1 cellular context compared by ENCODE assay signal in the genomic region with DNA sequence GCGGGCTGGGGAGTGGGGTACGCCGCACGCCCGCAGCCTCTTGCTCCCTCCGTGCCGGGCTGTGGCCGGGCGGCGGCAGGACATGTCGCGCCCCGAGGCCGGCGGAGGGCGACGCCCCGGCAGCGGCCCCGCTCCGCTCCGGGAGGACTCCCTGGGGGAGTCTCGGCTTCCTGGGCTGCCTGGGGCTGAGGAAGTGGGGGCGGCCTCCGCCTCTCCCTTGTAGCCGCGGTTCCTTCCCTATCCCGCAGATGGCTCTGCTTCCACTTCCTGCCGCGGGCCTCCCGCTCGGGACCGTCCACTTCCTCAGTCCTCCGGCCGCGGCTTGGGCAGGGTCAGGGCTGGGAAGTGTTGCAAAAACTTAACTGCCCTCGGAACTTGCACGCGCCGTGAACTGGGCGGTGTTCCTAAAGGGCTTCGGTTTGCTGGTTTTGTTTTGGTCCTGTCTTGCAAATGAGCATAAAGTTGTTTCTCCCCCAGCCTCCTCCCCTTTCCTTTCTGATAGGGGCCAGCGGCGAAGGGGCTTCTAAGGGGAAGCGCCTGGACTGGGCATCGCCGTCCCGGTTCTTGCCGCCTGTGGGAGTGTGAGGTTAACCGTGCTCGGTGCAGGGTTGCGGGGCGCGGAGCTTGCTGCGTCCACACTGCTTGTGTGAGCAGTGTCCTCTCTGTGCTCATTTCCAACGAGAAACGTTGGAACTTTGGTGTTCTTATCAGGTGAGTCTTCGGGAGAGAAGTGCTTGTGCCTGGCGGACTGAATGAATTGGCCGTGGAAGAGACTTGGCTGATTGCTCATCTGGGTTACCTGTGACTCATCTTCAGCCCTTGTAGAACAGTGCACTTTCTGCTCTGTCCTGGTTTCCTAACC.
TF ChIP-seq lines count a peak whose summit lies in the region.

No MANE protein-coding gene starts in this region.

TF ChIP-seq in HepG2, 621 proteins besides CTCF, POLR2A, EP300 and RAD21 (continued from another document and continues in another):
- TF ChIP-seq, protein P1, sequence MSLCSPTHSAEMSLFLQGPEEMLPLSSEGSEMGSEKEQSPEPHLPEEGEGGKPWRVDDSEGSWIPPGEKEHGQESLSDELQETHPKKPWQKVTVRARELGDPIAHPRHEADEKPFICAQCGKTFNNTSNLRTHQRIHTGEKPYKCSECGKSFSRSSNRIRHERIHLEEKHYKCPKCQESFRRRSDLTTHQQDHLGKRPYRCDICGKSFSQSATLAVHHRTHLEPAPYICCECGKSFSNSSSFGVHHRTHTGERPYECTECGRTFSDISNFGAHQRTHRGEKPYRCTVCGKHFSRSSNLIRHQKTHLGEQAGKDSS (CRISPR knock-in tag; IDR thresholded peaks at IDR 0.05; ENCODE audit: borderline replicate concordance, low read depth), result peak; percentile 78; the same call in 1 of the 2 replicates
- peak; percentile 87 for TF ChIP-seq ZNF788 (CRISPR knock-in tag; IDR thresholded peaks at IDR 0.05; ENCODE audit: borderline replicate concordance)
- TF ChIP-seq SYNCRIP (IDR thresholded peaks at IDR 0.05; ENCODE audit: insufficient read depth, low read depth, low read length), result no peak
- TF ChIP-seq, protein P2, sequence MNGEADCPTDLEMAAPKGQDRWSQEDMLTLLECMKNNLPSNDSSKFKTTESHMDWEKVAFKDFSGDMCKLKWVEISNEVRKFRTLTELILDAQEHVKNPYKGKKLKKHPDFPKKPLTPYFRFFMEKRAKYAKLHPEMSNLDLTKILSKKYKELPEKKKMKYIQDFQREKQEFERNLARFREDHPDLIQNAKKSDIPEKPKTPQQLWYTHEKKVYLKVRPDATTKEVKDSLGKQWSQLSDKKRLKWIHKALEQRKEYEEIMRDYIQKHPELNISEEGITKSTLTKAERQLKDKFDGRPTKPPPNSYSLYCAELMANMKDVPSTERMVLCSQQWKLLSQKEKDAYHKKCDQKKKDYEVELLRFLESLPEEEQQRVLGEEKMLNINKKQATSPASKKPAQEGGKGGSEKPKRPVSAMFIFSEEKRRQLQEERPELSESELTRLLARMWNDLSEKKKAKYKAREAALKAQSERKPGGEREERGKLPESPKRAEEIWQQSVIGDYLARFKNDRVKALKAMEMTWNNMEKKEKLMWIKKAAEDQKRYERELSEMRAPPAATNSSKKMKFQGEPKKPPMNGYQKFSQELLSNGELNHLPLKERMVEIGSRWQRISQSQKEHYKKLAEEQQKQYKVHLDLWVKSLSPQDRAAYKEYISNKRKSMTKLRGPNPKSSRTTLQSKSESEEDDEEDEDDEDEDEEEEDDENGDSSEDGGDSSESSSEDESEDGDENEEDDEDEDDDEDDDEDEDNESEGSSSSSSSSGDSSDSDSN (CRISPR knock-in tag; IDR thresholded peaks at IDR 0.05), result peak; percentile 91
- no peak for TF ChIP-seq MBD4 (IDR thresholded peaks at IDR 0.05; ENCODE audit: borderline replicate concordance, low read length)
- peak; percentile 62 for TF ChIP-seq GABPA (IDR thresholded peaks at IDR 0.05; ENCODE audit: low read depth, low read length)
- TF ChIP-seq GABPA (CRISPR knock-in tag; IDR thresholded peaks at IDR 0.05; ENCODE audit: low read depth), result peak; percentile 75
- TF ChIP-seq, protein P3, sequence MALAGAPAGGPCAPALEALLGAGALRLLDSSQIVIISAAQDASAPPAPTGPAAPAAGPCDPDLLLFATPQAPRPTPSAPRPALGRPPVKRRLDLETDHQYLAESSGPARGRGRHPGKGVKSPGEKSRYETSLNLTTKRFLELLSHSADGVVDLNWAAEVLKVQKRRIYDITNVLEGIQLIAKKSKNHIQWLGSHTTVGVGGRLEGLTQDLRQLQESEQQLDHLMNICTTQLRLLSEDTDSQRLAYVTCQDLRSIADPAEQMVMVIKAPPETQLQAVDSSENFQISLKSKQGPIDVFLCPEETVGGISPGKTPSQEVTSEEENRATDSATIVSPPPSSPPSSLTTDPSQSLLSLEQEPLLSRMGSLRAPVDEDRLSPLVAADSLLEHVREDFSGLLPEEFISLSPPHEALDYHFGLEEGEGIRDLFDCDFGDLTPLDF (CRISPR knock-in tag; IDR thresholded peaks at IDR 0.05), result no peak
- TF ChIP-seq ZNF891 (CRISPR knock-in tag; IDR thresholded peaks at IDR 0.05), result peak; percentile 80
- TF ChIP-seq FIP1L1 (IDR thresholded peaks at IDR 0.05; ENCODE audit: borderline replicate concordance, insufficient read depth, low read depth, low read length), result 0 out of 2 replicates have a peak, but pooled peaks have one; percentile 40
- TF ChIP-seq, protein P4, sequence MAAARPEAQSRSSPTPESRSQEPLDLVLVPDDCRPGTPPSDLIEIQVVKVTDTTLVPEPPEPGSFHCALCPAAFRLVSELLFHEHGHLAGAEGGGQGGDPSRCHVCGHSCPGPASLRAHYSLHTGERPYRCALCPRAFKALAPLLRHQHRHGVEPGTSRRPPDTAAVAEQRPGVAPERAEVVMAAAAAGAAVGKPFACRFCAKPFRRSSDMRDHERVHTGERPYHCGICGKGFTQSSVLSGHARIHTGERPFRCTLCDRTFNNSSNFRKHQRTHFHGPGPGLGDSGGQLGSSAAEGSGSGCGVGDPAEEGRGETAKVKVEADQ (CRISPR knock-in tag; IDR thresholded peaks at IDR 0.05; ENCODE audit: borderline replicate concordance), result peak; percentile 36; the same call in 1 of the 2 replicates
- TF ChIP-seq ZNF616 (CRISPR knock-in tag; IDR thresholded peaks at IDR 0.05; ENCODE audit: low read depth), result no peak
- TF ChIP-seq CAMTA2 (CRISPR knock-in tag; IDR thresholded peaks at IDR 0.05; ENCODE audit: borderline replicate concordance), result 0 out of 2 replicates have a peak, but pooled peaks have one; percentile 56
- peak; percentile 64; the same call in 1 of the 2 replicates for TF ChIP-seq SNAI1 (CRISPR knock-in tag; IDR thresholded peaks at IDR 0.05; ENCODE audit: borderline replicate concordance)
- TF ChIP-seq SRY (CRISPR knock-in tag; IDR thresholded peaks at IDR 0.05), result peak; percentile 22; the same call in 1 of the 2 replicates
- TF ChIP-seq KLF12 (CRISPR knock-in tag; IDR thresholded peaks at IDR 0.05; ENCODE audit: borderline replicate concordance), result no peak
- TF ChIP-seq RFX5 (IDR thresholded peaks at IDR 0.05; ENCODE audit: low read depth, low read length), result no peak
- peak; percentile 60 for TF ChIP-seq RBFOX2 (IDR thresholded peaks at IDR 0.05; ENCODE audit: low read depth, low read length)
- no peak; the same call in 1 of the 2 replicates for TF ChIP-seq HIVEP1 (CRISPR knock-in tag; IDR thresholded peaks at IDR 0.05)
- TF ChIP-seq, protein P5, sequence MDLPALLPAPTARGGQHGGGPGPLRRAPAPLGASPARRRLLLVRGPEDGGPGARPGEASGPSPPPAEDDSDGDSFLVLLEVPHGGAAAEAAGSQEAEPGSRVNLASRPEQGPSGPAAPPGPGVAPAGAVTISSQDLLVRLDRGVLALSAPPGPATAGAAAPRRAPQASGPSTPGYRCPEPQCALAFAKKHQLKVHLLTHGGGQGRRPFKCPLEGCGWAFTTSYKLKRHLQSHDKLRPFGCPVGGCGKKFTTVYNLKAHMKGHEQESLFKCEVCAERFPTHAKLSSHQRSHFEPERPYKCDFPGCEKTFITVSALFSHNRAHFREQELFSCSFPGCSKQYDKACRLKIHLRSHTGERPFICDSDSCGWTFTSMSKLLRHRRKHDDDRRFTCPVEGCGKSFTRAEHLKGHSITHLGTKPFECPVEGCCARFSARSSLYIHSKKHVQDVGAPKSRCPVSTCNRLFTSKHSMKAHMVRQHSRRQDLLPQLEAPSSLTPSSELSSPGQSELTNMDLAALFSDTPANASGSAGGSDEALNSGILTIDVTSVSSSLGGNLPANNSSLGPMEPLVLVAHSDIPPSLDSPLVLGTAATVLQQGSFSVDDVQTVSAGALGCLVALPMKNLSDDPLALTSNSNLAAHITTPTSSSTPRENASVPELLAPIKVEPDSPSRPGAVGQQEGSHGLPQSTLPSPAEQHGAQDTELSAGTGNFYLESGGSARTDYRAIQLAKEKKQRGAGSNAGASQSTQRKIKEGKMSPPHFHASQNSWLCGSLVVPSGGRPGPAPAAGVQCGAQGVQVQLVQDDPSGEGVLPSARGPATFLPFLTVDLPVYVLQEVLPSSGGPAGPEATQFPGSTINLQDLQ (CRISPR knock-in tag; IDR thresholded peaks at IDR 0.05), result 0 out of 2 replicates have a peak, but pooled peaks have one; percentile 7
- peak; percentile 92; the same call in 1 of the 2 replicates for TF ChIP-seq ZNF296 (CRISPR knock-in tag; conservative IDR thresholded peaks at IDR 0.05)
- peak; percentile 44; the same call in 1 of the 2 replicates for TF ChIP-seq NFATC3 (CRISPR knock-in tag; IDR thresholded peaks at IDR 0.05)
- peak; percentile 26; the same call in 1 of the 2 replicates for TF ChIP-seq HDAC2 (CRISPR knock-in tag; IDR thresholded peaks at IDR 0.05)
- TF ChIP-seq NFIB (CRISPR knock-in tag; IDR thresholded peaks at IDR 0.05; ENCODE audit: borderline replicate concordance), result 0 out of 2 replicates have a peak, but pooled peaks have one; percentile 17
- TF ChIP-seq ZNF713 (CRISPR knock-in tag; IDR thresholded peaks at IDR 0.05), result 0 out of 2 replicates have a peak, but pooled peaks have one; percentile 15
- peak; percentile 9; the same call in 1 of the 2 replicates for TF ChIP-seq SMC3 (IDR thresholded peaks at IDR 0.05; ENCODE audit: low read length)
- TF ChIP-seq ZNF773 (CRISPR knock-in tag; IDR thresholded peaks at IDR 0.05; ENCODE audit: borderline replicate concordance), result no peak
- no peak; the same call in 1 of the 2 replicates for TF ChIP-seq SPEN (CRISPR knock-in tag; IDR thresholded peaks at IDR 0.05; ENCODE audit: low read depth)
- TF ChIP-seq ZNF761 (CRISPR knock-in tag; conservative IDR thresholded peaks at IDR 0.05), result 0 out of 2 replicates have a peak, but pooled peaks have one; percentile 38
- TF ChIP-seq ZNF614 (CRISPR knock-in tag; IDR thresholded peaks at IDR 0.05; ENCODE audit: borderline replicate concordance), result peak; percentile 79; the same call in 1 of the 2 replicates
- TF ChIP-seq ZNF678 (CRISPR knock-in tag; IDR thresholded peaks at IDR 0.05), result 0 out of 2 replicates have a peak, but pooled peaks have one; percentile 14
- peak; percentile 72 for TF ChIP-seq ZBTB7B (CRISPR knock-in tag; IDR thresholded peaks at IDR 0.05)
- TF ChIP-seq SALL2 (CRISPR knock-in tag; IDR thresholded peaks at IDR 0.05), result peak; percentile 20; the same call in 1 of the 2 replicates
- TF ChIP-seq REPIN1 (CRISPR knock-in tag; IDR thresholded peaks at IDR 0.05; ENCODE audit: borderline replicate concordance, low read depth), result peak; percentile 42; the same call in 1 of the 2 replicates
- TF ChIP-seq, protein P6, sequence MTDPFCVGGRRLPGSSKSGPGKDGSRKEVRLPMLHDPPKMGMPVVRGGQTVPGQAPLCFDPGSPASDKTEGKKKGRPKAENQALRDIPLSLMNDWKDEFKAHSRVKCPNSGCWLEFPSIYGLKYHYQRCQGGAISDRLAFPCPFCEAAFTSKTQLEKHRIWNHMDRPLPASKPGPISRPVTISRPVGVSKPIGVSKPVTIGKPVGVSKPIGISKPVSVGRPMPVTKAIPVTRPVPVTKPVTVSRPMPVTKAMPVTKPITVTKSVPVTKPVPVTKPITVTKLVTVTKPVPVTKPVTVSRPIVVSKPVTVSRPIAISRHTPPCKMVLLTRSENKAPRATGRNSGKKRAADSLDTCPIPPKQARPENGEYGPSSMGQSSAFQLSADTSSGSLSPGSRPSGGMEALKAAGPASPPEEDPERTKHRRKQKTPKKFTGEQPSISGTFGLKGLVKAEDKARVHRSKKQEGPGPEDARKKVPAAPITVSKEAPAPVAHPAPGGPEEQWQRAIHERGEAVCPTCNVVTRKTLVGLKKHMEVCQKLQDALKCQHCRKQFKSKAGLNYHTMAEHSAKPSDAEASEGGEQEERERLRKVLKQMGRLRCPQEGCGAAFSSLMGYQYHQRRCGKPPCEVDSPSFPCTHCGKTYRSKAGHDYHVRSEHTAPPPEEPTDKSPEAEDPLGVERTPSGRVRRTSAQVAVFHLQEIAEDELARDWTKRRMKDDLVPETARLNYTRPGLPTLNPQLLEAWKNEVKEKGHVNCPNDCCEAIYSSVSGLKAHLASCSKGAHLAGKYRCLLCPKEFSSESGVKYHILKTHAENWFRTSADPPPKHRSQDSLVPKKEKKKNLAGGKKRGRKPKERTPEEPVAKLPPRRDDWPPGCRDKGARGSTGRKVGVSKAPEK (CRISPR knock-in tag; IDR thresholded peaks at IDR 0.05; ENCODE audit: borderline replicate concordance), result 0 out of 2 replicates have a peak, but pooled peaks have one; percentile 79
- TF ChIP-seq ZNF709 (CRISPR knock-in tag; IDR thresholded peaks at IDR 0.05), result peak; percentile 13; the same call in 1 of the 2 replicates
- TF ChIP-seq FOXM1 (CRISPR knock-in tag; IDR thresholded peaks at IDR 0.05), result no peak
- 0 out of 2 replicates have a peak, but pooled peaks have one; percentile 51 for TF ChIP-seq ZNF776 (CRISPR knock-in tag; IDR thresholded peaks at IDR 0.05)
- TF ChIP-seq, protein P7, sequence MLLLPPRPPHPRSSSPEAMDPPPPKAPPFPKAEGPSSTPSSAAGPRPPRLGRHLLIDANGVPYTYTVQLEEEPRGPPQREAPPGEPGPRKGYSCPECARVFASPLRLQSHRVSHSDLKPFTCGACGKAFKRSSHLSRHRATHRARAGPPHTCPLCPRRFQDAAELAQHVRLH (CRISPR knock-in tag; IDR thresholded peaks at IDR 0.05; ENCODE audit: borderline replicate concordance, low read depth), result no peak; the same call in 1 of the 2 replicates
- 0 out of 2 replicates have a peak, but pooled peaks have one; percentile 34 for TF ChIP-seq ZNF256 (CRISPR knock-in tag; conservative IDR thresholded peaks at IDR 0.05)
- peak; percentile 67; the same call in 1 of the 2 replicates for TF ChIP-seq ZSCAN25 (CRISPR knock-in tag; IDR thresholded peaks at IDR 0.05)
- no peak for TF ChIP-seq HNF4A (CRISPR knock-in tag; IDR thresholded peaks at IDR 0.05)
- no peak; the same call in 1 of the 2 replicates for TF ChIP-seq NFE2L1 (CRISPR knock-in tag; IDR thresholded peaks at IDR 0.05; ENCODE audit: borderline replicate concordance)
- 0 out of 2 replicates have a peak, but pooled peaks have one; percentile 34 for TF ChIP-seq ZNF230 (CRISPR knock-in tag; IDR thresholded peaks at IDR 0.05)
- TF ChIP-seq LCORL (IDR thresholded peaks at IDR 0.05), result no peak
- peak; percentile 76 for TF ChIP-seq LCORL (CRISPR knock-in tag; IDR thresholded peaks at IDR 0.05)
- TF ChIP-seq MTF2 (CRISPR knock-in tag; IDR thresholded peaks at IDR 0.05; ENCODE audit: borderline replicate concordance), result no peak
- peak; percentile 72; the same call in 1 of the 2 replicates for TF ChIP-seq ZSCAN29 (CRISPR knock-in tag; conservative IDR thresholded peaks at IDR 0.05)
- TF ChIP-seq ZFP90 (CRISPR knock-in tag; IDR thresholded peaks at IDR 0.05; ENCODE audit: borderline replicate concordance), result peak; percentile 97
- no peak for TF ChIP-seq ZFP62 (CRISPR knock-in tag; IDR thresholded peaks at IDR 0.05)
- 0 out of 2 replicates have a peak, but pooled peaks have one; percentile 61 for TF ChIP-seq ZNF343 (CRISPR knock-in tag; IDR thresholded peaks at IDR 0.05)
- TF ChIP-seq EED (CRISPR knock-in tag; IDR thresholded peaks at IDR 0.05), result no peak
- peak; percentile 44; the same call in 1 of the 2 replicates for TF ChIP-seq CBX5 (CRISPR knock-in tag; IDR thresholded peaks at IDR 0.05; ENCODE audit: borderline replicate concordance)
- peak; percentile 69; the same call in 1 of the 2 replicates for TF ChIP-seq ZNF792 (CRISPR knock-in tag; IDR thresholded peaks at IDR 0.05)
- peak; percentile 29; the same call in 1 of the 2 replicates for TF ChIP-seq FOXK1 (CRISPR knock-in tag; IDR thresholded peaks at IDR 0.05; ENCODE audit: borderline replicate concordance, low read depth)
- TF ChIP-seq ASH2L (IDR thresholded peaks at IDR 0.05; ENCODE audit: insufficient read length, low read depth, low read length), result peak; percentile 81
